Comparison of ENCODE assay signal across 15 cellular contexts in genomic region chr1:25469177-25469576, GRCh38. TPM values are rescaled to one million over a fixed set of nuclear protein-coding genes. Genes with fewer than 3 reads are reported as not detected.
A peak's percentile ranks its signal among the peaks of the same experiment; 100 is the strongest.
DNase-seq lines count a peak whose midpoint lies in the region; ATAC-seq and TF ChIP-seq lines count a peak whose summit lies in the region.
"Had no signal": no experiment of that assay in that cellular context is flagged by ENCODE, and none has a peak within 500 bp of the region (broad histone marks: within the 10 kb centered on the region; RNA-seq: fewer than 3 reads in every experiment).

No MANE protein-coding gene starts in this region.

- ATAC-seq in GM21390 (IDR thresholded peaks at IDR 0.05; ENCODE audit: unreplicated experiment) (no peak), GM19324 (IDR thresholded peaks at IDR 0.05; ENCODE audit: low FRiP score, unreplicated experiment) (no peak), HG03139 (IDR thresholded peaks at IDR 0.05; ENCODE audit: unreplicated experiment) (no peak)
- ATAC-seq: left ventricle myocardium superior; naive thymus-derived CD8-positive, alpha-beta T cell had no signal

- no peak overlapping the region for H3K4me3 ChIP-seq in astrocyte of the spinal cord (ENCODE audit: low read depth, low read length)
- H3K4me3 ChIP-seq: BLaER1 treated with 17β-estradiol and CSF1 and Interleukin-3, amounts not matched to agents 10 nM and 100 nM; transverse colon had no signal

- in situ Hi-C loops in astrocyte of the spinal cord (cut with HindIII; ENCODE audit: low sequenced_read_pairs), result no loop called here

- TF ChIP-seq CTCF in astrocyte of the spinal cord (IDR thresholded peaks at IDR 0.05; ENCODE audit: low read depth, low read length), result no peak

- peak; percentile 58 for DNase-seq in EL
- DNase-seq in HT1080 (ENCODE audit: low read depth), result peak; percentile 66
- DNase-seq in astrocyte of the spinal cord (ENCODE audit: low read depth, low spot score), result peak; percentile 41
- peak; percentile 43 to 82 for DNase-seq in lung microvascular endothelial cell (ENCODE audit: low read depth in 2 of 2)
- no peak for DNase-seq in AML-193 (lab: John Stamatoyannopoulos, UW)
- DNase-seq: activated effector memory CD4-positive, alpha-beta T cell treated with Interleukin-2 at 50 U/mL for 16 hours; caudate nucleus; left ventricle myocardium superior; naive thymus-derived CD8-positive, alpha-beta T cell; T1000; transverse colon had no signal

RNA-seq across cellular contexts. Expression of gene MACO1, which starts 38.5 kb away (rescaled TPM):
- total RNA-seq in HT1080 (2014; rRNA removed; shearing (Covaris generic)), result 10.5 and 10.7 TPM in 2 replicates
- polyA plus RNA-seq in HT1080 (2015; cell fraction: cytosol; rRNA removed), result 8.0 and 8.1 TPM in 2 replicates
- 10.2 and 10.7 TPM in 2 replicates for polyA plus RNA-seq in HT1080 (2015; cell fraction: nucleus; rRNA removed)
- total RNA-seq in lung microvascular endothelial cell, result 15.9 and 21.8 TPM in 2 replicates

RNA-seq across cellular contexts. Expression of gene RHCE, which starts 48.6 kb away (rescaled TPM):
- 0.16 TPM in 1 of 2 replicates, not detected in the other for total RNA-seq in HT1080 (2014; rRNA removed; shearing (Covaris generic))
- 0.40 and 0.51 TPM in 2 replicates for polyA plus RNA-seq in HT1080 (2015; cell fraction: cytosol; rRNA removed)
- polyA plus RNA-seq in HT1080 (2015; cell fraction: nucleus; rRNA removed), result 0.50 TPM in 1 of 2 replicates, not detected in the other
- total RNA-seq in lung microvascular endothelial cell, result 0.60 and 1.3 TPM in 2 replicates
- total RNA-seq: transverse colon had no signal

Comparison
In these comparisons a context has a peak if more than half of its experiments do, and no peak if none do; other contexts are left out.
1. DNase-seq: peak in EL (single experiment), HT1080 (single experiment), astrocyte of the spinal cord (single experiment) and lung microvascular endothelial cell (2 of 2); none in AML-193 (0 of 2).